In the genomic region with DNA sequence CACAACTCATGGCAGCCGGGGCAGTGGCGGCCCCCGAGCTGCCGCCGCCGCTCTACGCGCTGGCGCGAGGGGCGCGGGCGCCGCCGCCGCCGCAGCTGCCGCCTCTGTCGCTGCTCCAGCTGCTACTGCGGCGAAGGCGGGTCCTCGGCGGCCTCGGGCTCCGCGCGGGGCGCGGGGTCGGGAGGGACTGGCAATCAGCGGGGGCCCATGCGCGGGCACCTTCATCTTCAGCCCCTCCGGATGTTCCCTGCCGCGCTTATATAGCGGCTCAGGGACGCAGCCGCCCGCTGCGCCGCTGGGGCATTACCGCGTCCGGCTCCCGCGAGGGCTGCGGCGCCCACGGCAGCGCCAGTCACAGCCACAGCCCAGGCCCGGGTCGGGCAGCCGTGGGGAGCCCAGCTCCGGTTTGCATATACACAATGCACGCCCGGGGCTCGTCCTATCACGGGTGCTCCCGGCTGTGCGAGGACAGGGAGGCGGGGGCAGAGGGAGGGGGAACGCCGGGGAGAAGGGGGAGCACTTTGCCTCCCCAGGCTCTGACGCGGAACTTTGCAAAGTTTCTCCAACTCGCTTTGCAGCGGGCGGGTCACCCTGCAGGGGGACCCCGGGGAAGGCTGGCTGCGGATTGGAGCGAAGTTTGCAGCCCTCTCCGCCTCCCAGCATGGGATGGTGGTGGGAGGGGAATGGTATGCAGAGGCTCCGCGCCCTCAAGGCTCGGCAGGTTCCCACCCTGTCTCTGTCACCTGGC, we compare ENCODE assay signal across 8 cellular contexts. TPM values are rescaled to one million over a fixed set of nuclear protein-coding genes. Genes with fewer than 3 reads are reported as not detected.
DNase-seq lines count a peak whose midpoint lies in the region; ATAC-seq lines count a peak whose summit lies in the region.

A gene with protein sequence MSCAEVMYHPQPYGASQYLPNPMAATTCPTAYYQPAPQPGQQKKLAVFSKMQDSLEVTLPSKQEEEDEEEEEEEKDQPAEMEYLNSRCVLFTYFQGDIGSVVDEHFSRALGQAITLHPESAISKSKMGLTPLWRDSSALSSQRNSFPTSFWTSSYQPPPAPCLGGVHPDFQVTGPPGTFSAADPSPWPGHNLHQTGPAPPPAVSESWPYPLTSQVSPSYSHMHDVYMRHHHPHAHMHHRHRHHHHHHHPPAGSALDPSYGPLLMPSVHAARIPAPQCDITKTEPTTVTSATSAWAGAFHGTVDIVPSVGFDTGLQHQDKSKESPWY (minus strand): TSS at position 416 of the 748 bp plus-strand sequence. CDS start 406 bp downstream, at position 10.

- no peak within 1 kb of the TSS for H3K27ac ChIP-seq in iPS DF 6.9 (ENCODE audit: low read length)

- peak within 1 kb of the TSS; percentile 67 for H3K4me3 ChIP-seq in iPS DF 6.9 (ENCODE audit: low read length)

- peak; percentile 65 for DNase-seq in activated CD4-positive, alpha-beta T cell treated with anti-CD3 and anti-CD28 coated beads, Interleukin-2, amount 10 ng/mL, durations not matched to agents 24 days and 14 days
- DNase-seq in activated CD4-positive, alpha-beta T cell treated with anti-CD3 and anti-CD28 coated beads for 4 hours, result no peak
- DNase-seq in Kasumi-1 (lab: John Stamatoyannopoulos, UW) (peak; percentile 58 to 63), astrocyte of the hippocampus (ENCODE audit: low read depth, low spot score) (peak; percentile 92), iPS DF 6.9 (ENCODE audit: low read depth, low spot score) (peak; percentile 63), sciatic nerve (ENCODE audit: low spot score) (peak; percentile 90)
- DNase-seq in effector CD4-positive, alpha-beta T cell, result no peak

- H3K27me3 Mint-ChIP-seq in activated CD4-positive, alpha-beta T cell treated with anti-CD3 and anti-CD28 coated beads, Interleukin-2, amount 10 ng/mL, durations not matched to agents 24 days and 14 days, result peaks cover 33% of the 10 kb centered on the region

- peak within 1 kb of the TSS; percentile 52 for H3K4me3 Mint-ChIP-seq in activated CD4-positive, alpha-beta T cell treated with anti-CD3 and anti-CD28 coated beads, Interleukin-2, amount 10 ng/mL, durations not matched to agents 24 days and 14 days

- H3K36me3 ChIP-seq in iPS DF 6.9 (ENCODE audit: control insufficient read depth, insufficient read depth, low read length), result no peaks in the 10 kb centered on the region

- H3K27me3 ChIP-seq in iPS DF 6.9 (ENCODE audit: control insufficient read depth, insufficient read depth, low read length), result no peaks in the 10 kb centered on the region; the same call in 1 of the 2 replicates

- WGBS in iPS DF 6.9 (ENCODE audit: insufficient coverage, insufficient read length), result no CpG with 5 or more reads among the region's 77 CpGs

- no peak within 1 kb of the TSS for H3K27ac Mint-ChIP-seq in activated CD4-positive, alpha-beta T cell treated with anti-CD3 and anti-CD28 coated beads, Interleukin-2, amount 10 ng/mL, durations not matched to agents 24 days and 14 days

- ATAC-seq in sciatic nerve (peak; percentile 92), GM21825 (IDR thresholded peaks at IDR 0.05; ENCODE audit: unreplicated experiment) (no peak)

- no peaks in the 10 kb centered on the region for H3K9me3 ChIP-seq in iPS DF 6.9 (ENCODE audit: control insufficient read depth, insufficient read depth, low read length)

- no peaks in the 10 kb centered on the region for H3K4me1 ChIP-seq in iPS DF 6.9 (ENCODE audit: control insufficient read depth, insufficient read depth, low read length)

- no peaks in the 10 kb centered on the region for H3K9me3 Mint-ChIP-seq in activated CD4-positive, alpha-beta T cell treated with anti-CD3 and anti-CD28 coated beads, Interleukin-2, amount 10 ng/mL, durations not matched to agents 24 days and 14 days

- H3K4me1 Mint-ChIP-seq in activated CD4-positive, alpha-beta T cell treated with anti-CD3 and anti-CD28 coated beads, Interleukin-2, amount 10 ng/mL, durations not matched to agents 24 days and 14 days, result peaks cover 2% of the 10 kb centered on the region

- intact Hi-C loops in activated CD4-positive, alpha-beta T cell treated with anti-CD3 and anti-CD28 coated beads, Interleukin-2, amount 10 ng/mL, durations not matched to agents 24 days and 14 days (cut with micrococcal nuclease), result no loop called here
- intact Hi-C loops in sciatic nerve (cut with DNase I), result loop anchor here (10.0 kb wide), 1 partner anchor 94 kb away; no protein-coding TSS in a partner anchor

- no peaks in the 10 kb centered on the region for H3K36me3 Mint-ChIP-seq in activated CD4-positive, alpha-beta T cell treated with anti-CD3 and anti-CD28 coated beads, Interleukin-2, amount 10 ng/mL, durations not matched to agents 24 days and 14 days (ENCODE audit: low read depth)

RNA-seq across cellular contexts. Expression of the gene that starts here (rescaled TPM):
- total RNA-seq in activated CD4-positive, alpha-beta T cell treated with anti-CD3 and anti-CD28 coated beads, Interleukin-2, amount 10 ng/mL, durations not matched to agents 24 days and 14 days, result not detected in 2 replicates
- total RNA-seq in sciatic nerve, result 130 TPM

Comparison
In these comparisons a context has a peak if more than half of its experiments do, and no peak if none do; other contexts are left out.
1. RNA of the gene that starts here (total RNA-seq): 130 TPM in sciatic nerve (single experiment); not detected in activated CD4-positive, alpha-beta T cell treated with anti-CD3 and anti-CD28 coated beads, Interleukin-2, amount 10 ng/mL, durations not matched to agents 24 days and 14 days; every median in the first group is over 100 times any median in the second.
2. Peak in DNase-seq in activated CD4-positive, alpha-beta T cell treated with anti-CD3 and anti-CD28 coated beads, Interleukin-2, amount 10 ng/mL, durations not matched to agents 24 days and 14 days; RNA of the gene not detected or under 1 TPM.
3. DNase-seq: peak in Kasumi-1 (2 of 2), astrocyte of the hippocampus (single experiment), iPS DF 6.9 (single experiment) and sciatic nerve (single experiment); none in activated CD4-positive, alpha-beta T cell treated with anti-CD3 and anti-CD28 coated beads for 4 hours (0 of 2) and effector CD4-positive, alpha-beta T cell (single experiment).